In genomic region chr10:126734015-126734414, GRCh38 we compare ENCODE assay signal across 22 cellular contexts.
DNase-seq lines count a peak whose midpoint lies in the region; ATAC-seq and TF ChIP-seq lines count a peak whose summit lies in the region.
"Had no signal": no experiment of that assay in that cellular context is flagged by ENCODE, and none has a peak within 500 bp of the region (broad histone marks: within the 10 kb centered on the region; RNA-seq: fewer than 3 reads in every experiment).

No MANE protein-coding gene starts in this region.

- no peaks in the 10 kb centered on the region for H3K9me3 ChIP-seq in lower lobe of right lung

- DNase-seq in EL, result peak; percentile 12
- peak; percentile 5 for DNase-seq in fibroblast of peridontal ligament (ENCODE audit: extremely low read depth)
- no peak for DNase-seq in lower lobe of right lung
- no peak for DNase-seq in kidney tubule cell (ENCODE audit: low spot score)
- no peak for DNase-seq in activated naive CD4-positive, alpha-beta T cell treated with anti-CD3 and anti-CD28 coated beads, Interleukin-2, amount 50 U/mL, for 72 hours (ENCODE audit: low spot score in 2 of 2)
- no peak for DNase-seq in AG08395 (ENCODE audit: low spot score)
- DNase-seq: activated CD8-positive, alpha-beta memory T cell treated with anti-CD3 and anti-CD28 coated beads, Interleukin-2, amount 50 U/mL, for 4 hours; activated effector memory CD4-positive, alpha-beta T cell treated with Interleukin-2 at 50 U/mL for 16 hours; activated naive CD8-positive, alpha-beta T cell treated with anti-CD3 and anti-CD28 coated beads, Interleukin-2, amount 50 U/mL, for 24 hours; CD8-positive, alpha-beta memory T cell; DMS79; kidney; NCI-H1694 treated with DMSO at 0.1 percent for 48 hours; PC-9; stimulated activated CD4-positive, alpha-beta T cell treated with anti-CD3 and anti-CD28 coated beads, Interleukin-4, amount 100 ng/mL, for 1 hour; T-helper 17 cell had no signal

- no peak for TF ChIP-seq CTCF in VCaP (conservative IDR thresholded peaks at IDR 0.05)
- no peak for TF ChIP-seq CTCF in lower lobe of right lung (IDR thresholded peaks at IDR 0.05)

- H3K36me3 ChIP-seq in lower lobe of right lung, result no peaks in the 10 kb centered on the region

- no peak overlapping the region for H3K27ac Mint-ChIP-seq in activated naive CD4-positive, alpha-beta T cell treated with anti-CD3 and anti-CD28 coated beads, Interleukin-2, amount 50 U/mL, for 72 hours
- H3K27ac Mint-ChIP-seq: activated naive CD8-positive, alpha-beta T cell treated with anti-CD3 and anti-CD28 coated beads, Interleukin-2, amount 50 U/mL, for 24 hours; CD8-positive, alpha-beta memory T cell; progenitor cell of endocrine pancreas; stimulated activated naive CD8-positive, alpha-beta T cell treated with anti-CD3 and anti-CD28 coated beads, Interleukin-15, Interleukin-2, amounts not matched to agents 100 ng/mL and 50 ng/mL, for 24 hours; T-helper 17 cell had no signal

- intact Hi-C loops in lower lobe of right lung (cut with DNase I), result no loop called here

- H3K4me1 ChIP-seq in lower lobe of right lung, result no peaks in the 10 kb centered on the region

- H3K36me3 Mint-ChIP-seq in activated naive CD4-positive, alpha-beta T cell treated with anti-CD3 and anti-CD28 coated beads, Interleukin-2, amount 50 U/mL, for 72 hours, result no peaks in the 10 kb centered on the region
- H3K36me3 Mint-ChIP-seq: CD8-positive, alpha-beta memory T cell had no signal

- H3K27ac ChIP-seq in VCaP (peak overlapping the region; percentile 40; the same call in 1 of the 2 replicates), lower lobe of right lung (no peak overlapping the region)
- H3K27ac ChIP-seq: PC-9 had no signal

- no peaks in the 10 kb centered on the region for H3K27me3 ChIP-seq in lower lobe of right lung (ENCODE audit: low read depth)

- ATAC-seq in lower lobe of right lung (peak; percentile 19 to 63), GM19023 (IDR thresholded peaks at IDR 0.05; ENCODE audit: unreplicated experiment) (no peak)
- ATAC-seq in activated naive CD4-positive, alpha-beta T cell treated with anti-CD3 and anti-CD28 coated beads, Interleukin-2, amount 50 U/mL, for 72 hours, result no peak
- ATAC-seq: activated naive CD8-positive, alpha-beta T cell treated with anti-CD3 and anti-CD28 coated beads, Interleukin-2, amount 50 U/mL, for 24 hours; K562; T-helper 17 cell had no signal

- H3K9me3 Mint-ChIP-seq in activated naive CD4-positive, alpha-beta T cell treated with anti-CD3 and anti-CD28 coated beads, Interleukin-2, amount 50 U/mL, for 72 hours, result peaks cover 0 to 4% of the 10 kb centered on the region in 2 donors
- H3K9me3 Mint-ChIP-seq: activated naive CD8-positive, alpha-beta T cell treated with anti-CD3 and anti-CD28 coated beads, Interleukin-2, amount 50 U/mL, for 24 hours; neural crest cell; stimulated activated naive CD8-positive, alpha-beta T cell treated with anti-CD3 and anti-CD28 coated beads, Interleukin-15, Interleukin-2, amounts not matched to agents 100 ng/mL and 50 ng/mL, for 24 hours had no signal

- H3K4me3 ChIP-seq in lower lobe of right lung, result no peak overlapping the region
- H3K4me3 ChIP-seq: K562, PC-9 had no signal

Comparison
In these comparisons a context has a peak if more than half of its experiments do, and no peak if none do; other contexts are left out.
1. DNase-seq: peak in EL (single experiment) and fibroblast of peridontal ligament (single experiment); none in lower lobe of right lung (single experiment), kidney tubule cell (single experiment), activated naive CD4-positive, alpha-beta T cell treated with anti-CD3 and anti-CD28 coated beads, Interleukin-2, amount 50 U/mL, for 72 hours (0 of 2) and AG08395 (single experiment).
2. ATAC-seq: peak in lower lobe of right lung (2 of 2); none in GM19023 (single experiment) and activated naive CD4-positive, alpha-beta T cell treated with anti-CD3 and anti-CD28 coated beads, Interleukin-2, amount 50 U/mL, for 72 hours (0 of 2).